Comparison of ENCODE assay signal across 17 cellular contexts in genomic region chr3:183349421-183350157, GRCh38.
A peak's percentile ranks its signal among the peaks of the same experiment; 100 is the strongest.
DNase-seq lines count a peak whose midpoint lies in the region; ATAC-seq and TF ChIP-seq lines count a peak whose summit lies in the region.
"Had no signal": no experiment of that assay in that cellular context is flagged by ENCODE, and none has a peak within 500 bp of the region (broad histone marks: within the 10 kb centered on the region; RNA-seq: fewer than 3 reads in every experiment).

No MANE protein-coding gene starts in this region.

- DNase-seq in stimulated activated naive CD8-positive, alpha-beta T cell treated with anti-CD3 and anti-CD28 coated beads, Interleukin-15, Interleukin-2, amounts not matched to agents 100 U/mL and 50 U/mL, for 24 hours = no peak
- peak in 8 of 34 experiments; percentile 2 to 51 (median 12) for DNase-seq in T-cell
- DNase-seq in hepatocyte (ENCODE audit: low spot score) = no peak
- no peak for DNase-seq in progenitor cell of endocrine pancreas (ENCODE audit: low spot score, unreplicated experiment)
- DNase-seq: DND-41; effector memory CD4-positive, alpha-beta T cell; left lung; NCI-H1092 treated with DMSO at 0.1 percent for 48 hours; NCI-H345; nephron progenitor cell had no signal

- H3K9me2 ChIP-seq in hepatocyte (replicated peaks; ENCODE audit: insufficient read depth) = no peaks in the 10 kb centered on the region

- no peaks in the 10 kb centered on the region for H4K20me1 ChIP-seq in hepatocyte (ENCODE audit: insufficient read depth, poor library complexity, severe bottlenecking)
- H4K20me1 ChIP-seq: BLaER1 had no signal

- peaks cover 21% of the 10 kb centered on the region for H3K4me1 Mint-ChIP-seq in stimulated activated naive CD8-positive, alpha-beta T cell treated with anti-CD3 and anti-CD28 coated beads, Interleukin-15, Interleukin-2, amounts not matched to agents 100 ng/mL and 50 ng/mL, for 24 hours (ENCODE audit: low read depth)
- H3K4me1 Mint-ChIP-seq in T-cell (peaks cover 19 to 32% (median 31%) of the 10 kb centered on the region in 3 donors), progenitor cell of endocrine pancreas (ENCODE audit: low read depth) (peaks cover 12% of the 10 kb centered on the region)
- H3K4me1 Mint-ChIP-seq: nephron progenitor cell had no signal

- no peak overlapping the region for H2AFZ ChIP-seq in hepatocyte

- WGBS in hepatocyte (ENCODE audit: low lambda C conversion rate, missing lambda C conversion rate) = 60% methylated on average over 8 of the region's 8 CpGs

- H3K4me2 ChIP-seq in hepatocyte = no peak overlapping the region
- H3K4me2 ChIP-seq: BLaER1 had no signal

- peak overlapping the region; percentile 7 for H3K4me3 Mint-ChIP-seq in stimulated activated naive CD8-positive, alpha-beta T cell treated with anti-CD3 and anti-CD28 coated beads, Interleukin-15, Interleukin-2, amounts not matched to agents 100 ng/mL and 50 ng/mL, for 24 hours
- H3K4me3 Mint-ChIP-seq in T-cell (peak overlapping the region; percentile 10 to 35 (median 31)), progenitor cell of endocrine pancreas (ENCODE audit: low read depth) (no peak overlapping the region)
- H3K4me3 Mint-ChIP-seq: activated naive CD4-positive, alpha-beta T cell treated with anti-CD3 and anti-CD28 coated beads, Interleukin-2, amount 50 U/mL, for 24 hours; IgD-negative memory B cell; nephron progenitor cell had no signal

- TF ChIP-seq CTCF in hepatocyte (IDR thresholded peaks at IDR 0.05; ENCODE audit: poor library complexity) (no peak), progenitor cell of endocrine pancreas (IDR thresholded peaks at IDR 0.05; ENCODE audit: unreplicated experiment) (no peak)

- no peak overlapping the region for H3K4me3 ChIP-seq in hepatocyte
- H3K4me3 ChIP-seq: BLaER1, left lung had no signal

- H3K27me3 ChIP-seq in hepatocyte = no peaks in the 10 kb centered on the region
- H3K27me3 ChIP-seq: BLaER1, left lung had no signal

- POLR2A ChIA-PET in T-cell (lab: Charles Lee) = interaction anchor here (0.6 to 1.5 kb wide), 3 partner anchors 15 to 850 kb away, joined by 3 to 7 read pairs (median 7); no protein-coding TSS in a partner anchor

- H3K27ac Mint-ChIP-seq in stimulated activated naive CD8-positive, alpha-beta T cell treated with anti-CD3 and anti-CD28 coated beads, Interleukin-15, Interleukin-2, amounts not matched to agents 100 ng/mL and 50 ng/mL, for 24 hours = peak overlapping the region; percentile 43
- H3K27ac Mint-ChIP-seq in T-cell (peak overlapping the region; percentile 40 to 68), progenitor cell of endocrine pancreas (no peak overlapping the region)
- H3K27ac Mint-ChIP-seq: activated naive CD4-positive, alpha-beta T cell treated with anti-CD3 and anti-CD28 coated beads, Interleukin-2, amount 50 U/mL, for 24 hours; IgD-negative memory B cell; nephron progenitor cell had no signal

- H3K9me3 ChIP-seq in hepatocyte (ENCODE audit: low read depth) = no peaks in the 10 kb centered on the region
- H3K9me3 ChIP-seq: left lung had no signal

- H3K36me3 Mint-ChIP-seq in stimulated activated naive CD8-positive, alpha-beta T cell treated with anti-CD3 and anti-CD28 coated beads, Interleukin-15, Interleukin-2, amounts not matched to agents 100 ng/mL and 50 ng/mL, for 24 hours (ENCODE audit: low read depth) = no peaks in the 10 kb centered on the region
- peaks cover 14% of the 10 kb centered on the region for H3K36me3 Mint-ChIP-seq in T-cell
- peaks cover 6% of the 10 kb centered on the region for H3K36me3 Mint-ChIP-seq in progenitor cell of endocrine pancreas (ENCODE audit: insufficient read depth)
- H3K36me3 Mint-ChIP-seq: activated naive CD4-positive, alpha-beta T cell treated with anti-CD3 and anti-CD28 coated beads, Interleukin-2, amount 50 U/mL, for 24 hours; IgD-negative memory B cell had no signal

- peaks cover 5% of the 10 kb centered on the region for H3K4me1 ChIP-seq in hepatocyte (ENCODE audit: insufficient read depth)
- H3K4me1 ChIP-seq: BLaER1, left lung had no signal

- no peaks in the 10 kb centered on the region for H3K36me3 ChIP-seq in hepatocyte (replicated peaks; ENCODE audit: insufficient read depth, low read depth)
- H3K36me3 ChIP-seq: BLaER1, left lung had no signal

- H3K27ac ChIP-seq in hepatocyte = peak overlapping the region; percentile 25
- H3K27ac ChIP-seq: BLaER1 had no signal

- no peak for ATAC-seq in stimulated activated naive CD8-positive, alpha-beta T cell treated with anti-CD3 and anti-CD28 coated beads, Interleukin-15, Interleukin-2, amounts not matched to agents 100 U/mL and 50 U/mL, for 24 hours
- ATAC-seq in T-cell (replicated peaks in 1 of 4) = peak; percentile 42 to 60 (median 55)
- ATAC-seq in HG02870 (IDR thresholded peaks at IDR 0.05; ENCODE audit: unreplicated experiment) = no peak
- ATAC-seq in HG03139 (IDR thresholded peaks at IDR 0.05; ENCODE audit: unreplicated experiment) = no peak
- ATAC-seq: left lung, SK-N-SH treated with all-trans-retinoic acid at 6 μM for 48 hours had no signal

- H3K27me3 Mint-ChIP-seq in stimulated activated naive CD8-positive, alpha-beta T cell treated with anti-CD3 and anti-CD28 coated beads, Interleukin-15, Interleukin-2, amounts not matched to agents 100 ng/mL and 50 ng/mL, for 24 hours = no peaks in the 10 kb centered on the region
- peaks cover 0 to 1% of the 10 kb centered on the region in 2 donors for H3K27me3 Mint-ChIP-seq in T-cell
- H3K27me3 Mint-ChIP-seq in progenitor cell of endocrine pancreas = no peaks in the 10 kb centered on the region
- H3K27me3 Mint-ChIP-seq: activated naive CD4-positive, alpha-beta T cell treated with anti-CD3 and anti-CD28 coated beads, Interleukin-2, amount 50 U/mL, for 24 hours had no signal

- no peaks in the 10 kb centered on the region for H3K79me2 ChIP-seq in hepatocyte

- H3K9me3 Mint-ChIP-seq in stimulated activated naive CD8-positive, alpha-beta T cell treated with anti-CD3 and anti-CD28 coated beads, Interleukin-15, Interleukin-2, amounts not matched to agents 100 ng/mL and 50 ng/mL, for 24 hours = peaks cover under 1% of the 10 kb centered on the region
- H3K9me3 Mint-ChIP-seq in T-cell (peaks cover 3 to 9% (median 5%) of the 10 kb centered on the region in 3 donors), progenitor cell of endocrine pancreas (ENCODE audit: low read depth) (peaks cover 19% of the 10 kb centered on the region)

- CTCF ChIA-PET in T-cell (lab: Charles Lee) = interaction anchor here in 1 of 2 donors (0.5 to 1.1 kb wide), 4 partner anchors 26 to 555 kb away, joined by 3 to 5 read pairs (median 3); no protein-coding TSS in a partner anchor

Comparison
In these comparisons a context has a peak if more than half of its experiments do, and no peak if none do; other contexts are left out.
1. ATAC-seq: peak in T-cell (4 of 4); none in stimulated activated naive CD8-positive, alpha-beta T cell treated with anti-CD3 and anti-CD28 coated beads, Interleukin-15, Interleukin-2, amounts not matched to agents 100 U/mL and 50 U/mL, for 24 hours (single experiment), HG02870 (single experiment) and HG03139 (single experiment).